ENCODE assay signal across 1 cellular context in the genomic region with DNA sequence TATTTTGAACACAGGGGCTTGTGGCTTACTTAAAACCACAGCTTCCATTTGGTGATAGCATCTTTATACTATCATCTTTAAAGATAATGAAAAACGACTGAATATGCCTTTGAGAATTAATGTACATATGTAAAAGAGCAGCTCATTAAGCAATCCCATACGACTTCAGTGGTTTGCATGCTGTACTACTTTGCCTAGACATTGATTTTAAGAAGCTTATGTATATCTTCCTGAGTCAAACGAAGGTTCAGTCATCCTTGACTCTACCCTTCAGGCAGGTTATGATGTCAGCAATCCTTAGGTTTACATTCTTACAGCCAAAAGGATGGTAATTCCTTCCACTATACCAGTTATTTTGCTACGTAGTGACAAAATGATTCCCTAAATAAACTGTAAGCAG.
A peak's percentile ranks its signal among the peaks of the same experiment; 100 is the strongest.
TF ChIP-seq lines count a peak whose summit lies in the region.

No MANE protein-coding gene starts in this region.

TF ChIP-seq in IMR-90, 13 proteins besides CTCF, POLR2A, EP300 and RAD21:
- peak; percentile 27; the same call in 1 of the 2 replicates for TF ChIP-seq MAFK (IDR thresholded peaks at IDR 0.05; ENCODE audit: low read depth, low read length)
- TF ChIP-seq CEBPB (IDR thresholded peaks at IDR 0.05; ENCODE audit: low read depth, low read length): peak; percentile 53
- TF ChIP-seq RFX5 (IDR thresholded peaks at IDR 0.05; ENCODE audit: low read depth, low read length): no peak
- TF ChIP-seq MAZ (IDR thresholded peaks at IDR 0.05; ENCODE audit: borderline replicate concordance, low read depth, low read length): no peak
